In the genomic region with DNA sequence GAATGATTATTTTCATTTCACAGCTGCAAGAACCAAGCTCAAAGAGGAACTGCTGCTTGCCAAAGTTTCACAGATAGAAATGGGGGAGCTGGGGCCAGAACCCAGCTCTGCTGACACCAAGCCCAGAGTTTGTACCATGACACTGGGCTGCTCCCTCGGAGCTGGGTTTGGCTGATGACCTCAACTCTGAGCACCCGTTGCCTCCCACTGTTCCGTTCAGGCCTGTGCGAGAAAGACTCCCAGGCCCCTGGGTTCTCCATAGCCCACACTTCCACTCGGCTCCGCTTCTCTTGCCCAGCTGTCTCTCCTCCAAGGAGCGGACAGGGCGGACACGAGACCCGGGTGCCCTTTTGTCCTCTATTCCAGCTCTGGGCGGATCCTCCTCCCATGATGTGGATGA, we compare ENCODE assay signal across 14 cellular contexts. TPM values are rescaled to one million over a fixed set of nuclear protein-coding genes. Genes with fewer than 3 reads are reported as not detected.
DNase-seq lines count a peak whose midpoint lies in the region; ATAC-seq and TF ChIP-seq lines count a peak whose summit lies in the region.
"Had no signal": no experiment of that assay in that cellular context is flagged by ENCODE, and none has a peak within 500 bp of the region (broad histone marks: within the 10 kb centered on the region; RNA-seq: fewer than 3 reads in every experiment).

No MANE protein-coding gene starts in this region.

- H3K9me3 ChIP-seq in breast epithelium (no peaks in the 10 kb centered on the region), gastroesophageal sphincter (no peaks in the 10 kb centered on the region), vagina (no peaks in the 10 kb centered on the region), osteoblast (ENCODE audit: low read depth, low read length) (no peaks in the 10 kb centered on the region)

- no peak for TF ChIP-seq EP300 in gastroesophageal sphincter (IDR thresholded peaks at IDR 0.05)

- BruUV-seq in MCF 10A (replicated peaks; lab: Mats Ljungman, UMichigan), result no TSS peak

- 63% methylated on average over 9 of the region's 11 CpGs; no CpG with 5 or more reads in 1 of the 2 donors for WGBS in gastroesophageal sphincter (ENCODE audit: low coverage in 1 of 2), 2 donors

- POLR2A ChIA-PET in MCF 10A (lab: Yijun Ruan, JAX), result no interaction called here

- TF ChIP-seq CTCF in breast epithelium (IDR thresholded peaks at IDR 0.05), result no peak
- TF ChIP-seq CTCF in MCF 10A (IDR thresholded peaks at IDR 0.05; ENCODE audit: unreplicated experiment), result no peak
- TF ChIP-seq CTCF in gastroesophageal sphincter (IDR thresholded peaks at IDR 0.05), result no peak
- no peak for TF ChIP-seq CTCF in omental fat pad (IDR thresholded peaks at IDR 0.05)
- no peak for TF ChIP-seq CTCF in vagina (IDR thresholded peaks at IDR 0.05)
- TF ChIP-seq CTCF in osteoblast (IDR thresholded peaks at IDR 0.05; ENCODE audit: extremely low read depth, low read depth, low read length), result no peak

- H3K27ac ChIP-seq in breast epithelium, result peak overlapping the region; percentile 76 to 92
- H3K27ac ChIP-seq in gastroesophageal sphincter, result peak overlapping the region in 3 of 4 donors; percentile 79 to 88 (median 84)
- peak overlapping the region; percentile 93 for H3K27ac ChIP-seq in vagina
- H3K27ac ChIP-seq in osteoblast (ENCODE audit: low read depth, low read length), result no peak overlapping the region
- H3K27ac ChIP-seq: 22Rv1, KMS-11 had no signal

- CTCF ChIA-PET in MCF 10A (lab: Yijun Ruan, JAX), result interaction anchor here (0.5 to 1.5 kb wide), 2 partner anchors 188 to 313 kb away, joined by 3 read pairs; no protein-coding TSS in a partner anchor

- no peak for TF ChIP-seq POLR2A in breast epithelium (IDR thresholded peaks at IDR 0.05)
- TF ChIP-seq POLR2A in gastroesophageal sphincter (IDR thresholded peaks at IDR 0.05), result no peak
- TF ChIP-seq POLR2A in vagina (IDR thresholded peaks at IDR 0.05), result no peak

- H3K4me3 Mint-ChIP-seq in MCF 10A (ENCODE audit: unreplicated experiment), result no peak overlapping the region
- H3K4me3 Mint-ChIP-seq: mesothelial cell of epicardium had no signal

- no peaks in the 10 kb centered on the region for H3K4me1 Mint-ChIP-seq in MCF 10A (ENCODE audit: insufficient read depth, unreplicated experiment)

- no peaks in the 10 kb centered on the region for H3K79me2 ChIP-seq in osteoblast (ENCODE audit: insufficient read depth, low read length)

- H3K4me3 ChIP-seq in breast epithelium, result peak overlapping the region in 1 of 3 donors; percentile 27
- H3K4me3 ChIP-seq in gastroesophageal sphincter, result no peak overlapping the region
- no peak overlapping the region for H3K4me3 ChIP-seq in vagina
- H3K4me3 ChIP-seq in osteoblast (ENCODE audit: insufficient read depth, low read length), result no peak overlapping the region

- no peaks in the 10 kb centered on the region for H3K9me3 Mint-ChIP-seq in MCF 10A (ENCODE audit: unreplicated experiment)
- H3K9me3 Mint-ChIP-seq: mesothelial cell of epicardium had no signal

- intact Hi-C loops in breast epithelium (cut with DNase I; ENCODE audit: low total_unique reads) (no loop called here), MCF 10A (cut with micrococcal nuclease) (no loop called here), vagina (cut with DNase I) (loop anchor here (2.0 to 10.0 kb wide), 2 partner anchors 50 to 98 kb away; no protein-coding TSS in a partner anchor)

- peak; percentile 84 for ATAC-seq in gastroesophageal sphincter
- peak; percentile 75 for ATAC-seq in omental fat pad (ENCODE audit: low FRiP score)
- ATAC-seq: SK-N-SH treated with all-trans-retinoic acid at 6 μM for 48 hours had no signal

- no peak overlapping the region for H3K27ac Mint-ChIP-seq in MCF 10A (ENCODE audit: low read depth, unreplicated experiment)
- H3K27ac Mint-ChIP-seq: mesothelial cell of epicardium had no signal

- H3K36me3 ChIP-seq in breast epithelium (no peaks in the 10 kb centered on the region), gastroesophageal sphincter (peaks cover 0 to 2% of the 10 kb centered on the region in 2 donors), vagina (no peaks in the 10 kb centered on the region), osteoblast (ENCODE audit: insufficient read depth, low read length) (peaks cover 30% of the 10 kb centered on the region)

- H4K20me1 ChIP-seq in osteoblast (ENCODE audit: insufficient read depth, low read length), result no peaks in the 10 kb centered on the region

- H3K27me3 ChIP-seq in breast epithelium, result no peaks in the 10 kb centered on the region
- no peaks in the 10 kb centered on the region for H3K27me3 ChIP-seq in gastroesophageal sphincter
- no peaks in the 10 kb centered on the region for H3K27me3 ChIP-seq in vagina
- no peaks in the 10 kb centered on the region for H3K27me3 ChIP-seq in osteoblast (ENCODE audit: insufficient read depth, low read length)

- H2AFZ ChIP-seq in osteoblast (ENCODE audit: low read length), result no peak overlapping the region

- DNase-seq in breast epithelium (ENCODE audit: low spot score in 2 of 2) (peak in 1 of 2 donors; percentile 28), MCF 10A (ENCODE audit: unreplicated experiment) (no peak), omental fat pad (ENCODE audit: low spot score) (no peak), vagina (ENCODE audit: extremely low spot score in 2 of 2) (peak in 1 of 2 donors; percentile 96), osteoblast (ENCODE audit: insufficient read length, low spot score, missing footprints) (no peak), NCI-H2196 (lab: John Stamatoyannopoulos, UW; ENCODE audit: unreplicated experiment) (no peak)
- DNase-seq in activated naive CD4-positive, alpha-beta T cell treated with anti-CD3 and anti-CD28 coated beads, Interleukin-2, amount 50 U/mL, for 16 hours, result no peak
- DNase-seq: activated CD4-positive, CD25-positive, alpha-beta regulatory T cell treated with anti-CD3 and anti-CD28 coated beads, Interleukin-2, amount 50 U/mL, for 72 hours had no signal

- no peaks in the 10 kb centered on the region for H3K27me3 Mint-ChIP-seq in MCF 10A (ENCODE audit: insufficient read depth, unreplicated experiment)

- H3K4me1 ChIP-seq in breast epithelium (no peaks in the 10 kb centered on the region), gastroesophageal sphincter (peaks cover 0 to 23% (median 5%) of the 10 kb centered on the region in 3 donors), vagina (peaks cover 66% of the 10 kb centered on the region), osteoblast (ENCODE audit: insufficient read depth, low read length) (peaks cover 20% of the 10 kb centered on the region)

- no peaks in the 10 kb centered on the region for H3K36me3 Mint-ChIP-seq in MCF 10A (ENCODE audit: insufficient read depth, unreplicated experiment)
- H3K36me3 Mint-ChIP-seq: mesothelial cell of epicardium had no signal

- no peak overlapping the region for H3K4me2 ChIP-seq in osteoblast (ENCODE audit: insufficient read depth, low read length)
- H3K4me2 ChIP-seq: KMS-11 had no signal

RNA-seq across cellular contexts. Expression of a gene that starts 55.2 kb away (rescaled TPM):
- total RNA-seq in breast epithelium (1 to 10 TPM in 2 of 3 donors, under 1 TPM in 1; 0.64 to 7.2 (median 3.4) TPM), MCF 10A (2022) (1.1 and 3.2 TPM in 2 replicates), gastroesophageal sphincter (1 to 10 TPM in 2 of 4 donors, under 1 TPM in 2; 0.74 to 3.4 (median 2.1) TPM), omental fat pad (10 to 100 TPM in 2 of 4 donors, 1 to 10 TPM in 2; 2.3 to 19.2 (median 10.2) TPM), vagina (2.7 TPM), osteoblast (3.8 and 6.2 TPM in 2 replicates)
- total RNA-seq: renal cortical epithelial cell had no signal
